ENCODE assay signal across 9 cellular contexts in genomic region chrX:124388562-124388961, GRCh38. TPM values are rescaled to one million over a fixed set of nuclear protein-coding genes. Genes with fewer than 3 reads are reported as not detected.
DNase-seq lines count a peak whose midpoint lies in the region; ATAC-seq and TF ChIP-seq lines count a peak whose summit lies in the region.
"Had no signal": no experiment of that assay in that cellular context is flagged by ENCODE, and none has a peak within 500 bp of the region (broad histone marks: within the 10 kb centered on the region; RNA-seq: fewer than 3 reads in every experiment).

No MANE protein-coding gene starts in this region.

- H3K27me3 Mint-ChIP-seq in activated T-helper 2 cell treated with anti-CD3 and anti-CD28 coated beads, Interferon-gamma antibody, Interleukin-2, Interleukin-4, amounts not matched to agents 10 μg/mL and 5 μg/mL and 100 μg/mL, durations not matched to agents 14 hours and 24 hours and 36 hours (ENCODE audit: low read depth): no peaks in the 10 kb centered on the region
- peaks cover 6% of the 10 kb centered on the region for H3K27me3 Mint-ChIP-seq in progenitor cell of endocrine pancreas

- intact Hi-C loops in activated T-helper 2 cell treated with anti-CD3 and anti-CD28 coated beads, Interferon-gamma antibody, Interleukin-2, Interleukin-4, amounts not matched to agents 10 μg/mL and 5 μg/mL and 100 μg/mL, durations not matched to agents 14 hours and 24 hours and 36 hours (cut with micrococcal nuclease): loop anchor here (10.0 kb wide), 2 partner anchors 294 to 424 kb away; partner anchors contain the start of gene STAG2

- no peak overlapping the region for H3K27ac Mint-ChIP-seq in activated T-helper 2 cell treated with anti-CD3 and anti-CD28 coated beads, Interferon-gamma antibody, Interleukin-2, Interleukin-4, amounts not matched to agents 10 μg/mL and 5 μg/mL and 100 μg/mL, durations not matched to agents 14 hours and 24 hours and 36 hours
- H3K27ac Mint-ChIP-seq in progenitor cell of endocrine pancreas: no peak overlapping the region

- H3K36me3 Mint-ChIP-seq in activated T-helper 2 cell treated with anti-CD3 and anti-CD28 coated beads, Interferon-gamma antibody, Interleukin-2, Interleukin-4, amounts not matched to agents 10 μg/mL and 5 μg/mL and 100 μg/mL, durations not matched to agents 14 hours and 24 hours and 36 hours (ENCODE audit: low read depth): peaks cover 36% of the 10 kb centered on the region
- no peaks in the 10 kb centered on the region for H3K36me3 Mint-ChIP-seq in progenitor cell of endocrine pancreas (ENCODE audit: insufficient read depth)

- peaks cover 38% of the 10 kb centered on the region for H3K4me1 Mint-ChIP-seq in activated T-helper 2 cell treated with anti-CD3 and anti-CD28 coated beads, Interferon-gamma antibody, Interleukin-2, Interleukin-4, amounts not matched to agents 10 μg/mL and 5 μg/mL and 100 μg/mL, durations not matched to agents 14 hours and 24 hours and 36 hours (ENCODE audit: low read depth)
- H3K4me1 Mint-ChIP-seq in progenitor cell of endocrine pancreas (ENCODE audit: low read depth): peaks cover 4% of the 10 kb centered on the region

- H3K27me3 ChIP-seq in foreskin keratinocyte: no peaks in the 10 kb centered on the region

- ATAC-seq in GM21381 (IDR thresholded peaks at IDR 0.05; ENCODE audit: unreplicated experiment) (peak; percentile 68), foreskin keratinocyte (peak; percentile 44), GM21423 (IDR thresholded peaks at IDR 0.05; ENCODE audit: unreplicated experiment) (no peak)

- H3K9me3 Mint-ChIP-seq in activated T-helper 2 cell treated with anti-CD3 and anti-CD28 coated beads, Interferon-gamma antibody, Interleukin-2, Interleukin-4, amounts not matched to agents 10 μg/mL and 5 μg/mL and 100 μg/mL, durations not matched to agents 14 hours and 24 hours and 36 hours: no peaks in the 10 kb centered on the region
- H3K9me3 Mint-ChIP-seq in progenitor cell of endocrine pancreas (ENCODE audit: low read depth): no peaks in the 10 kb centered on the region

- in situ Hi-C loops in Caki2 (cut with HindIII; ENCODE audit: low pct_unique_long_range_greater_than_20kb, low sequenced_read_pairs): no loop called here

- DNase-seq in Caki2 (ENCODE audit: low read depth) (peak; percentile 12), Kasumi-1 (lab: John Stamatoyannopoulos, UW) (peak; percentile 36 to 73), RPMI8226 (peak; percentile 49), foreskin keratinocyte (no peak), progenitor cell of endocrine pancreas (ENCODE audit: low spot score, unreplicated experiment) (peak; percentile 39)
- DNase-seq in activated T-helper 2 cell treated with anti-CD3 and anti-CD28 coated beads, Interferon-gamma antibody, Interleukin-2, Interleukin-4, amounts not matched to agents 10 μg/mL and 5 μg/mL and 100 μg/mL, durations not matched to agents 14 hours and 24 hours and 36 hours (ENCODE audit: low spot score): peak; percentile 13

- no peak overlapping the region for H3K27ac ChIP-seq in foreskin keratinocyte

- no peaks in the 10 kb centered on the region for H3K4me1 ChIP-seq in foreskin keratinocyte

- no peak overlapping the region for H3K4me3 Mint-ChIP-seq in activated T-helper 2 cell treated with anti-CD3 and anti-CD28 coated beads, Interferon-gamma antibody, Interleukin-2, Interleukin-4, amounts not matched to agents 10 μg/mL and 5 μg/mL and 100 μg/mL, durations not matched to agents 14 hours and 24 hours and 36 hours (ENCODE audit: low read depth)
- H3K4me3 Mint-ChIP-seq in progenitor cell of endocrine pancreas (ENCODE audit: low read depth): no peak overlapping the region

- TF ChIP-seq CTCF in foreskin keratinocyte (conservative IDR thresholded peaks at IDR 0.05) (peak; percentile 69), progenitor cell of endocrine pancreas (IDR thresholded peaks at IDR 0.05; ENCODE audit: unreplicated experiment) (peak; percentile 80)

RNA-seq across cellular contexts. Expression of gene SH2D1A, which starts 42.2 kb away (rescaled TPM):
- total RNA-seq in Caki2 (2014; rRNA removed; shearing (Covaris generic); ENCODE audit: low replicate concordance): not detected in 2 replicates
- total RNA-seq in activated T-helper 2 cell treated with anti-CD3 and anti-CD28 coated beads, Interferon-gamma antibody, Interleukin-2, Interleukin-4, amounts not matched to agents 10 μg/mL and 5 μg/mL and 100 μg/mL, durations not matched to agents 14 hours and 24 hours and 36 hours: 54.9 and 57.7 TPM in 2 replicates
- total RNA-seq in foreskin keratinocyte (not detected in 2 replicates), progenitor cell of endocrine pancreas (not detected in 2 replicates)
- polyA plus RNA-seq in foreskin keratinocyte: not detected in 2 replicates

RNA-seq across cellular contexts. Expression of gene TEX13D, which starts 56.1 kb away (rescaled TPM):
- not detected in 2 replicates for total RNA-seq in Caki2 (2014; rRNA removed; shearing (Covaris generic); ENCODE audit: low replicate concordance)
- 0.05 and 0.11 TPM in 2 replicates for total RNA-seq in activated T-helper 2 cell treated with anti-CD3 and anti-CD28 coated beads, Interferon-gamma antibody, Interleukin-2, Interleukin-4, amounts not matched to agents 10 μg/mL and 5 μg/mL and 100 μg/mL, durations not matched to agents 14 hours and 24 hours and 36 hours
- total RNA-seq in foreskin keratinocyte: not detected in 2 replicates
- not detected in 2 replicates for polyA plus RNA-seq in foreskin keratinocyte
- not detected in 2 replicates for total RNA-seq in progenitor cell of endocrine pancreas
- total RNA-seq: T-helper 1 cell treated with Interleukin-12 subunit alpha and Interleukin-12 subunit beta and Interleukin-4 antibody, amounts not matched to agents 30 ng/mL and 1 ng/mL, for 36 hours had no signal

Comparison
In these comparisons a context has a peak if more than half of its experiments do, and no peak if none do; other contexts are left out.
1. DNase-seq: peak in Caki2 (single experiment), Kasumi-1 (2 of 2), RPMI8226 (single experiment), activated T-helper 2 cell treated with anti-CD3 and anti-CD28 coated beads, Interferon-gamma antibody, Interleukin-2, Interleukin-4, amounts not matched to agents 10 μg/mL and 5 μg/mL and 100 μg/mL, durations not matched to agents 14 hours and 24 hours and 36 hours (single experiment) and progenitor cell of endocrine pancreas (single experiment); none in foreskin keratinocyte (0 of 2).
2. RNA of gene SH2D1A, which starts 42.2 kb away (total RNA-seq): 54.9 to 57.7 TPM in activated T-helper 2 cell treated with anti-CD3 and anti-CD28 coated beads, Interferon-gamma antibody, Interleukin-2, Interleukin-4, amounts not matched to agents 10 μg/mL and 5 μg/mL and 100 μg/mL, durations not matched to agents 14 hours and 24 hours and 36 hours; not detected in Caki2, not detected in foreskin keratinocyte and not detected in progenitor cell of endocrine pancreas; every median in the first group is over 10 times any median in the second.